ENCODE assay signal across 15 cellular contexts in the genomic region with DNA sequence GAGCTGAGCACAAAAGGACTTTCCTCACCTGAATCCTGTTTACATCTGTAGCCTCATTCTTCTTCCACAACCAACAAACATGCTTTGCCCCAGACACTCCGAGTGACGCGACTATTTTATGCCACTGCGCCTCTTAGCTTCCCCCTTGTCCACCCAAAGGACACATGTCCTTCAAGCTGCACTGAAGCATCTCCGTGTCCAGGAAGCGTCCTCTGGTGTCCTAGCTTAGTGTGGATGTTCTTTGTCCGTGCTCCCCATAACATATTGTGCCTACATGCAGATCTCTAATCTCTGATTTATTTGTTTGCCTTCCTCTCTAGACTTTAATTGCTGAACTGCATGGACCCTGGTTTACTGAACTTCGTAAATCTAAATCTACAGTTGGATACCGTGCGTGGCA. TPM values are rescaled to one million over a fixed set of nuclear protein-coding genes. Genes with fewer than 3 reads are reported as not detected.
DNase-seq lines count a peak whose midpoint lies in the region; ATAC-seq, FAIRE-seq and TF ChIP-seq lines count a peak whose summit lies in the region.
"Had no signal": no experiment of that assay in that cellular context is flagged by ENCODE, and none has a peak within 500 bp of the region (broad histone marks: within the 10 kb centered on the region; RNA-seq: fewer than 3 reads in every experiment).

No MANE protein-coding gene starts in this region.

- POLR2A ChIA-PET in OCI-LY7 (lab: Charles Lee) = interaction anchor here (0.5 to 0.8 kb wide), 2 partner anchors 11 to 50 kb away, joined by 3 read pairs; no protein-coding TSS in a partner anchor

- H3K4me1 Mint-ChIP-seq in neural progenitor cell = peaks cover 6% of the 10 kb centered on the region

- H3K4me3 Mint-ChIP-seq in neural progenitor cell = no peak overlapping the region

- intact Hi-C loops in OCI-LY7 (cut with micrococcal nuclease; ENCODE audit: unreplicated experiment) = no loop called here
- intact Hi-C loops in lower lobe of right lung (cut with DNase I) = no loop called here
- intact Hi-C loops in breast epithelium (cut with DNase I; ENCODE audit: low total_unique reads) = loop anchor here (10.0 kb wide), 1 partner anchor 126 kb away; no protein-coding TSS in a partner anchor

- no peaks in the 10 kb centered on the region for H3K36me3 Mint-ChIP-seq in neural progenitor cell
- H3K36me3 Mint-ChIP-seq: CD8-positive, alpha-beta memory T cell had no signal

- H3K27ac Mint-ChIP-seq in neural progenitor cell = no peak overlapping the region
- H3K27ac Mint-ChIP-seq: CD8-positive, alpha-beta memory T cell had no signal

- BruUV-seq in OCI-LY7 (replicated peaks; lab: Mats Ljungman, UMichigan) = no TSS peak

- TF ChIP-seq CTCF in DOHH2 (IDR thresholded peaks at IDR 0.05; ENCODE audit: low read depth, low read length, poor library complexity, severe bottlenecking) (no peak), OCI-LY7 (conservative IDR thresholded peaks at IDR 0.05; ENCODE audit: low read length) (no peak), neural progenitor cell (IDR thresholded peaks at IDR 0.05) (no peak), lower lobe of right lung (IDR thresholded peaks at IDR 0.05) (no peak), breast epithelium (IDR thresholded peaks at IDR 0.05) (no peak)

- H3F3A ChIP-seq in DOHH2 (ENCODE audit: control insufficient read depth, insufficient read depth) (peaks cover 3% of the 10 kb centered on the region; the same call in 1 of the 2 replicates), neural progenitor cell (ENCODE audit: low read depth) (no peaks in the 10 kb centered on the region)

- peaks cover 2% of the 10 kb centered on the region for H3K9me3 Mint-ChIP-seq in neural progenitor cell
- H3K9me3 Mint-ChIP-seq: CD8-positive, alpha-beta memory T cell had no signal

- peaks cover 5% of the 10 kb centered on the region for H3K27me3 Mint-ChIP-seq in neural progenitor cell (ENCODE audit: insufficient read depth, low read depth)

- DNase-seq in HTR-8/SVneo (ENCODE audit: insufficient read length, low spot score) (no peak), OCI-LY7 (ENCODE audit: low spot score) (no peak), neural progenitor cell (ENCODE audit: low spot score) (no peak), lower lobe of right lung (no peak), breast epithelium (ENCODE audit: low spot score in 2 of 2) (no peak)
- DNase-seq: CD8-positive, alpha-beta memory T cell; DMS 273 treated with DMSO at 0.1 percent for 48 hours; NCI-H1105 treated with DMSO at 0.1 percent for 48 hours; NCI-H510A; NK-92 treated with Interleukin-12 subunit alpha and Interleukin-12 subunit beta, amount 100 ng/mL, for 24 hours had no signal

- H3K4me3 ChIP-seq in DOHH2 (ENCODE audit: low read length) (0 out of 2 replicates have a peak overlapping the region, but pooled peaks have one; percentile 3), OCI-LY7 (ENCODE audit: low read depth, low read length, poor library complexity, severe bottlenecking) (peak overlapping the region; percentile 12), neural progenitor cell (no peak overlapping the region), lower lobe of right lung (no peak overlapping the region), breast epithelium (no peak overlapping the region)
- H3K4me3 ChIP-seq: BLaER1, SK-N-MC had no signal

- H3K9me2 ChIP-seq in DOHH2 (replicated peaks; ENCODE audit: control insufficient read depth, low read length) = no peaks in the 10 kb centered on the region
- no peaks in the 10 kb centered on the region for H3K9me2 ChIP-seq in OCI-LY7 (ENCODE audit: insufficient read depth, low read length)

- H3K9me3 ChIP-seq in DOHH2 (ENCODE audit: control insufficient read depth, insufficient read depth, low read length) (no peaks in the 10 kb centered on the region), OCI-LY7 (ENCODE audit: low read length) (no peaks in the 10 kb centered on the region), neural progenitor cell (ENCODE audit: low read depth) (no peaks in the 10 kb centered on the region), lower lobe of right lung (no peaks in the 10 kb centered on the region), breast epithelium (no peaks in the 10 kb centered on the region)
- H3K9me3 ChIP-seq: BLaER1 had no signal

- no peak overlapping the region for H2AFZ ChIP-seq in OCI-LY7 (ENCODE audit: low read length)
- H2AFZ ChIP-seq in neural progenitor cell (replicated peaks) = peak overlapping the region; percentile 11

- H4K20me1 ChIP-seq in DOHH2 (ENCODE audit: control insufficient read depth, insufficient read depth, low read depth, low read length) = no peaks in the 10 kb centered on the region
- no peaks in the 10 kb centered on the region for H4K20me1 ChIP-seq in OCI-LY7 (ENCODE audit: insufficient read depth, low read length)
- no peaks in the 10 kb centered on the region for H4K20me1 ChIP-seq in neural progenitor cell (ENCODE audit: low read depth)
- H4K20me1 ChIP-seq: BLaER1 had no signal

- no peak overlapping the region for H3K9ac ChIP-seq in neural progenitor cell
- H3K9ac ChIP-seq: BLaER1 had no signal

- H3K4me2 ChIP-seq in DOHH2 (ENCODE audit: low read length) (peak overlapping the region; percentile 39), OCI-LY7 (ENCODE audit: low read length) (peak overlapping the region; percentile 4; the same call in 1 of the 2 replicates), neural progenitor cell (no peak overlapping the region)
- H3K4me2 ChIP-seq: BLaER1 had no signal

- H3K36me3 ChIP-seq in DOHH2 (ENCODE audit: control insufficient read depth, low read length) = no peaks in the 10 kb centered on the region
- no peaks in the 10 kb centered on the region for H3K36me3 ChIP-seq in OCI-LY7 (ENCODE audit: insufficient read depth, low read length)
- no peaks in the 10 kb centered on the region for H3K36me3 ChIP-seq in neural progenitor cell
- no peaks in the 10 kb centered on the region for H3K36me3 ChIP-seq in lower lobe of right lung
- H3K36me3 ChIP-seq in breast epithelium = no peaks in the 10 kb centered on the region
- H3K36me3 ChIP-seq: BLaER1 had no signal

- H3K79me2 ChIP-seq in DOHH2 (ENCODE audit: control insufficient read depth, low read length) (no peaks in the 10 kb centered on the region), OCI-LY7 (ENCODE audit: insufficient read depth, low read depth, low read length) (no peaks in the 10 kb centered on the region), neural progenitor cell (ENCODE audit: low read depth) (no peaks in the 10 kb centered on the region)

- ATAC-seq in GM19452 (IDR thresholded peaks at IDR 0.05; ENCODE audit: unreplicated experiment) (no peak), lower lobe of right lung (no peak)

- TF ChIP-seq POLR2A in breast epithelium (IDR thresholded peaks at IDR 0.05) = no peak

- no peak overlapping the region for H3K27ac ChIP-seq in DOHH2 (ENCODE audit: low read depth, low read length)
- no peak overlapping the region for H3K27ac ChIP-seq in OCI-LY7 (ENCODE audit: low read depth, low read length, poor library complexity, severe bottlenecking)
- no peak overlapping the region for H3K27ac ChIP-seq in neural progenitor cell
- H3K27ac ChIP-seq in lower lobe of right lung = no peak overlapping the region
- H3K27ac ChIP-seq in breast epithelium = no peak overlapping the region
- H3K27ac ChIP-seq: BLaER1, SK-N-MC had no signal

- peaks cover 37% of the 10 kb centered on the region for H3K4me1 ChIP-seq in DOHH2 (ENCODE audit: control insufficient read depth, low read length)
- no peaks in the 10 kb centered on the region for H3K4me1 ChIP-seq in OCI-LY7 (ENCODE audit: insufficient read depth, low read length, poor library complexity, severe bottlenecking)
- no peaks in the 10 kb centered on the region for H3K4me1 ChIP-seq in neural progenitor cell
- no peaks in the 10 kb centered on the region for H3K4me1 ChIP-seq in lower lobe of right lung
- no peaks in the 10 kb centered on the region for H3K4me1 ChIP-seq in breast epithelium
- H3K4me1 ChIP-seq: BLaER1 had no signal

- FAIRE-seq in HTR-8/SVneo (lab: Jason Lieb, UNC) = peak; percentile 9

- H3K27me3 ChIP-seq in DOHH2 (ENCODE audit: control insufficient read depth, low read length) (no peaks in the 10 kb centered on the region), neural progenitor cell (no peaks in the 10 kb centered on the region), lower lobe of right lung (ENCODE audit: low read depth) (no peaks in the 10 kb centered on the region), breast epithelium (no peaks in the 10 kb centered on the region)
- H3K27me3 ChIP-seq: BLaER1 had no signal

- CTCF ChIA-PET in OCI-LY7 (lab: Charles Lee; ENCODE audit: unreplicated experiment) = no interaction called here

RNA-seq across cellular contexts. Expression of a gene that starts 20.1 kb away (rescaled TPM):
- 0.09 TPM in 1 of 2 replicates, not detected in the other for total RNA-seq in OCI-LY7 (2014; rRNA removed; shearing (Covaris generic))
- total RNA-seq in OCI-LY7 (2022) (0.53 and 0.63 TPM in 2 replicates), neural progenitor cell (ENCODE audit: low replicate concordance) (67.8 and 72.8 TPM in 2 replicates), lower lobe of right lung (10.9 TPM), breast epithelium (under 1 TPM; 0.32 to 0.66 (median 0.44) TPM)
- total RNA-seq: CD8-positive, alpha-beta memory T cell; MCF 10A had no signal

Comparison
In these comparisons a context has a peak if more than half of its experiments do, and no peak if none do; other contexts are left out.
1. H3K4me3 ChIP-seq: peak in DOHH2 (single experiment) and OCI-LY7 (single experiment); none in neural progenitor cell (single experiment), lower lobe of right lung (single experiment) and breast epithelium (0 of 3).